9 cellular contexts compared by ENCODE assay signal in genomic region chr15:51731549-51732267, GRCh38. TPM values are rescaled to one million over a fixed set of nuclear protein-coding genes. Genes with fewer than 3 reads are reported as not detected.
DNase-seq lines count a peak whose midpoint lies in the region; ATAC-seq and TF ChIP-seq lines count a peak whose summit lies in the region.
"Had no signal": no experiment of that assay in that cellular context is flagged by ENCODE, and none has a peak within 500 bp of the region (broad histone marks: within the 10 kb centered on the region; RNA-seq: fewer than 3 reads in every experiment).

No MANE protein-coding gene starts in this region.

- peak overlapping the region; percentile 90 for H3K27ac ChIP-seq in CD4-positive, CD25-positive, alpha-beta regulatory T cell (ENCODE audit: insufficient read depth, low read length, poor library complexity, severe bottlenecking)

- peak; percentile 50 to 59 for ATAC-seq in CD4-positive, CD25-positive, alpha-beta regulatory T cell (ENCODE audit: low read depth in 2 of 2)
- ATAC-seq in GM19324 (IDR thresholded peaks at IDR 0.05; ENCODE audit: low FRiP score, unreplicated experiment) (peak; percentile 63), HG03342 (IDR thresholded peaks at IDR 0.05; ENCODE audit: unreplicated experiment) (peak; percentile 58)

- no peak for TF ChIP-seq CTCF in osteocyte (IDR thresholded peaks at IDR 0.05)

- peak overlapping the region; percentile 85 for H3K4me3 ChIP-seq in CD4-positive, CD25-positive, alpha-beta regulatory T cell (ENCODE audit: low read depth, low read length)
- H3K4me3 ChIP-seq in endocrine pancreas (ENCODE audit: control insufficient read depth, insufficient read depth, low read length), result peak overlapping the region; percentile 75

- peak overlapping the region; percentile 6 for H3K9ac ChIP-seq in endocrine pancreas (ENCODE audit: control insufficient read depth, insufficient read depth, low read length)

- H3K36me3 ChIP-seq in CD4-positive, CD25-positive, alpha-beta regulatory T cell (ENCODE audit: control insufficient read depth, insufficient read depth, low read length), result peaks cover 6% of the 10 kb centered on the region
- no peaks in the 10 kb centered on the region for H3K36me3 ChIP-seq in endocrine pancreas (ENCODE audit: control insufficient read depth, insufficient read depth, low read length)

- peaks cover 54 to 90% (median 70%) of the 10 kb centered on the region in 4 donors for H3K4me1 Mint-ChIP-seq in CD4-positive, CD25-positive, alpha-beta regulatory T cell
- H3K4me1 Mint-ChIP-seq in T-helper 2 cell treated with Interferon-gamma antibody and Interleukin-4, amounts not matched to agents 5 μg/mL and 100 μg/mL, for 36 hours (ENCODE audit: low read depth), result peaks cover 60% of the 10 kb centered on the region
- peaks cover 10% of the 10 kb centered on the region for H3K4me1 Mint-ChIP-seq in osteocyte (ENCODE audit: unreplicated experiment)

- no peaks in the 10 kb centered on the region for H3K27me3 ChIP-seq in CD4-positive, CD25-positive, alpha-beta regulatory T cell (ENCODE audit: control insufficient read depth, insufficient read depth, low read length)
- H3K27me3 ChIP-seq in endocrine pancreas (ENCODE audit: control insufficient read depth, insufficient read depth, low read length), result no peaks in the 10 kb centered on the region

- no peaks in the 10 kb centered on the region for H3K36me3 Mint-ChIP-seq in CD4-positive, CD25-positive, alpha-beta regulatory T cell
- peaks cover 24% of the 10 kb centered on the region for H3K36me3 Mint-ChIP-seq in T-helper 2 cell treated with Interferon-gamma antibody and Interleukin-4, amounts not matched to agents 5 μg/mL and 100 μg/mL, for 36 hours (ENCODE audit: low read depth)
- no peaks in the 10 kb centered on the region for H3K36me3 Mint-ChIP-seq in osteocyte (ENCODE audit: unreplicated experiment)

- DNase-seq in CD4-positive, CD25-positive, alpha-beta regulatory T cell, result peak; percentile 6 to 70 (median 44)
- DNase-seq in T-helper 2 cell treated with Interferon-gamma antibody and Interleukin-4, amounts not matched to agents 5 μg/mL and 100 μg/mL, for 36 hours (ENCODE audit: low spot score), result peak; percentile 42
- DNase-seq in osteocyte (ENCODE audit: extremely low spot score, unreplicated experiment) (no peak), NCI-H345 treated with DMSO at 0.1 percent for 48 hours (lab: John Stamatoyannopoulos, UW; ENCODE audit: unreplicated experiment) (no peak), inferior parietal cortex (ENCODE audit: extremely low spot score) (no peak)

- H3K27me3 Mint-ChIP-seq in CD4-positive, CD25-positive, alpha-beta regulatory T cell, result no peaks in the 10 kb centered on the region
- H3K27me3 Mint-ChIP-seq in T-helper 2 cell treated with Interferon-gamma antibody and Interleukin-4, amounts not matched to agents 5 μg/mL and 100 μg/mL, for 36 hours (ENCODE audit: low read depth), result no peaks in the 10 kb centered on the region
- H3K27me3 Mint-ChIP-seq in osteocyte (ENCODE audit: unreplicated experiment), result peaks cover 2% of the 10 kb centered on the region

- no peaks in the 10 kb centered on the region for H3K9me3 Mint-ChIP-seq in CD4-positive, CD25-positive, alpha-beta regulatory T cell
- no peaks in the 10 kb centered on the region for H3K9me3 Mint-ChIP-seq in T-helper 2 cell treated with Interferon-gamma antibody and Interleukin-4, amounts not matched to agents 5 μg/mL and 100 μg/mL, for 36 hours
- no peaks in the 10 kb centered on the region for H3K9me3 Mint-ChIP-seq in osteocyte (ENCODE audit: unreplicated experiment)
- H3K9me3 Mint-ChIP-seq: neural crest cell had no signal

- H3K9me3 ChIP-seq in CD4-positive, CD25-positive, alpha-beta regulatory T cell (ENCODE audit: control insufficient read depth in 2 of 2, low read length in 2 of 2), result no peaks in the 10 kb centered on the region
- no peaks in the 10 kb centered on the region for H3K9me3 ChIP-seq in endocrine pancreas (ENCODE audit: control insufficient read depth, low read length)

- H3K27ac Mint-ChIP-seq in CD4-positive, CD25-positive, alpha-beta regulatory T cell, result peak overlapping the region; percentile 95 to 97 (median 97)
- peak overlapping the region; percentile 89 for H3K27ac Mint-ChIP-seq in T-helper 2 cell treated with Interferon-gamma antibody and Interleukin-4, amounts not matched to agents 5 μg/mL and 100 μg/mL, for 36 hours
- peak overlapping the region; percentile 66 for H3K27ac Mint-ChIP-seq in osteocyte (ENCODE audit: unreplicated experiment)

- H3K4me1 ChIP-seq in CD4-positive, CD25-positive, alpha-beta regulatory T cell (ENCODE audit: control insufficient read depth, insufficient read depth, low read length, poor library complexity, severe bottlenecking), result peaks cover 54% of the 10 kb centered on the region
- peaks cover 6% of the 10 kb centered on the region for H3K4me1 ChIP-seq in endocrine pancreas (ENCODE audit: control insufficient read depth, insufficient read depth, low read length)

- peak overlapping the region; percentile 83 to 98 (median 87) for H3K4me3 Mint-ChIP-seq in CD4-positive, CD25-positive, alpha-beta regulatory T cell
- peak overlapping the region; percentile 82 for H3K4me3 Mint-ChIP-seq in T-helper 2 cell treated with Interferon-gamma antibody and Interleukin-4, amounts not matched to agents 5 μg/mL and 100 μg/mL, for 36 hours
- peak overlapping the region; percentile 49 for H3K4me3 Mint-ChIP-seq in osteocyte (ENCODE audit: unreplicated experiment)
- H3K4me3 Mint-ChIP-seq: neural crest cell had no signal

RNA-seq across cellular contexts. Expression of gene LYSMD2, which starts 5.7 kb away (rescaled TPM):
- 13.0 TPM for total RNA-seq in CD4-positive, CD25-positive, alpha-beta regulatory T cell
- 10 to 100 TPM; 32.5 to 44.1 (median 39.7) TPM for polyA plus RNA-seq in CD4-positive, CD25-positive, alpha-beta regulatory T cell
- total RNA-seq in osteocyte, result 1.8 and 2.7 TPM in 2 replicates

RNA-seq across cellular contexts. Expression of gene TMOD2, which starts 19.7 kb away (rescaled TPM):
- 3.7 TPM for total RNA-seq in CD4-positive, CD25-positive, alpha-beta regulatory T cell
- polyA plus RNA-seq in CD4-positive, CD25-positive, alpha-beta regulatory T cell, result 1 to 10 TPM in 3 of 4 donors, under 1 TPM in 1; 0.87 to 1.9 (median 1.1) TPM
- 4.3 and 6.3 TPM in 2 replicates for total RNA-seq in osteocyte

RNA-seq across cellular contexts. Expression of gene SCG3, which starts 50.4 kb away (rescaled TPM):
- total RNA-seq in CD4-positive, CD25-positive, alpha-beta regulatory T cell, result not detected
- not detected for polyA plus RNA-seq in CD4-positive, CD25-positive, alpha-beta regulatory T cell
- total RNA-seq in osteocyte, result not detected in 2 replicates

Comparison
In these comparisons a context has a peak if more than half of its experiments do, and no peak if none do; other contexts are left out.
1. DNase-seq: peak in CD4-positive, CD25-positive, alpha-beta regulatory T cell (3 of 3) and T-helper 2 cell treated with Interferon-gamma antibody and Interleukin-4, amounts not matched to agents 5 μg/mL and 100 μg/mL, for 36 hours (single experiment); none in osteocyte (single experiment), NCI-H345 treated with DMSO at 0.1 percent for 48 hours (single experiment) and inferior parietal cortex (single experiment).
2. Peak in every context shown above with its lines, with median percentiles within 50 percentile points of each other: ATAC-seq, H3K27ac Mint-ChIP-seq and H3K4me3 Mint-ChIP-seq.